In the genomic region with DNA sequence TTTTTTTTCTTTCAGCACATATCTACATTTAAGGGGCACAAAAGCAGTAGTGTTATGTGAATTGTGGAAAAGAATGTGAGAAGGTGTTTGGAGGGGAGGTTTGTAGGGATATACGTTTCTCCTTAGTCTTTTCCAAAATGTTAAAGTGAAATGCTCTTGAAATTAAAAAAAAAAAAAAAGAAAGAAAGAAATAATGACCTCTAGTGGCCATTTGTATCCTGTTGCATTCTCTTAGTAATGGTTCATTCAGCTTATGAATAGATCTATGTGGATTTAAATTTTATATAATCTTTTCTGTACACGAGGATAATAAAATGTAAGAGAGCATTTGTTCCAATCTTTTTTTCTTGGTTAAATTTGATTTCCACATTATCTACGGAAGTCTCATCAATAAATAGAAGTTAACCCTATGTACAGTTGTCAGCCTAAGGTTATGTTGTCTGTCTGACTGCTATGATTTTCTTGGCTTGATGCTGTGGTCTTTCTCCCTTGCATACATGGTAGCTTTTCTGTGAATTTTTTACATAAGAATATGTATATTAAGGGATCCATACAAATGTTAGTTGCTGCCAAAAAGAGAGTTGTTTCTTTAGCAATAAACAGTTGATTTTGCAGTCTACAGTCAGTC, we compare ENCODE assay signal across 8 cellular contexts. TPM values are rescaled to one million over a fixed set of nuclear protein-coding genes. Genes with fewer than 3 reads are reported as not detected.
DNase-seq lines count a peak whose midpoint lies in the region; ATAC-seq, FAIRE-seq and TF ChIP-seq lines count a peak whose summit lies in the region.

No MANE protein-coding gene starts in this region.

- H3K4me3 Mint-ChIP-seq in activated T-helper 17 cell treated with anti-CD3 and anti-CD28 coated beads, Interleukin-2, amount 50 U/mL, for 72 hours: peak overlapping the region; percentile 59

- DNase-seq in BJ (ENCODE audit: low read depth) (no peak), GDM1 (lab: John Stamatoyannopoulos, UW) (no peak)
- peak; percentile 8 for DNase-seq in Jurkat, Clone E6-1 (ENCODE audit: low read depth, low spot score)
- no peak for DNase-seq in activated effector memory CD4-positive, alpha-beta T cell treated with anti-CD3 and anti-CD28 coated beads, Interleukin-2, amount 50 U/mL, for 16 hours

- no peaks in the 10 kb centered on the region; the same call in 1 of the 2 replicates for H3K27me3 ChIP-seq in BJ (ENCODE audit: control insufficient read depth, insufficient read depth, low read length)

- peaks cover 8% of the 10 kb centered on the region for H3K4me1 Mint-ChIP-seq in activated T-helper 17 cell treated with anti-CD3 and anti-CD28 coated beads, Interleukin-2, amount 50 U/mL, for 72 hours

- no peaks in the 10 kb centered on the region for H3K36me3 Mint-ChIP-seq in activated T-helper 17 cell treated with anti-CD3 and anti-CD28 coated beads, Interleukin-2, amount 50 U/mL, for 72 hours (ENCODE audit: low read depth)

- H3K27me3 Mint-ChIP-seq in activated T-helper 17 cell treated with anti-CD3 and anti-CD28 coated beads, Interleukin-2, amount 50 U/mL, for 72 hours: peaks cover 23% of the 10 kb centered on the region

- CTCF ChIA-PET in BJ (lab: Yijun Ruan, JAX): interaction anchor here (0.6 to 3.3 kb wide), 13 partner anchors 9 to 1157 kb away, joined by 3 to 17 read pairs (median 3); no protein-coding TSS in a partner anchor

- POLR2A ChIA-PET in BJ (lab: Charles Lee): interaction anchor here (0.6 to 0.7 kb wide), 2 partner anchors 94 to 832 kb away, joined by 3 to 6 read pairs; no protein-coding TSS in a partner anchor

- peak; percentile 98 for FAIRE-seq in islet of Langerhans (lab: Jason Lieb, UNC)

- peak; percentile 58; the same call in 1 of the 2 replicates for TF ChIP-seq CTCF in BJ (IDR thresholded peaks at IDR 0.05; ENCODE audit: insufficient read depth, low read depth, low read length)

- no peaks in the 10 kb centered on the region for H3K36me3 ChIP-seq in BJ (ENCODE audit: control insufficient read depth, insufficient read depth, low read length)

- H3K9me3 Mint-ChIP-seq in activated T-helper 17 cell treated with anti-CD3 and anti-CD28 coated beads, Interleukin-2, amount 50 U/mL, for 72 hours: peaks cover 6% of the 10 kb centered on the region

- H3K27ac Mint-ChIP-seq in activated T-helper 17 cell treated with anti-CD3 and anti-CD28 coated beads, Interleukin-2, amount 50 U/mL, for 72 hours: no peak overlapping the region

- H3K4me3 ChIP-seq in BJ (ENCODE audit: low read depth, low read length): no peak overlapping the region
- no peak overlapping the region for H3K4me3 ChIP-seq in Jurkat, Clone E6-1 (ENCODE audit: low read length)

- ATAC-seq in activated T-helper 17 cell treated with anti-CD3 and anti-CD28 coated beads, Interleukin-2, amount 50 U/mL, for 72 hours (replicated peaks): no peak
- no peak for ATAC-seq in HG02759 (IDR thresholded peaks at IDR 0.05; ENCODE audit: unreplicated experiment)
- no peak for ATAC-seq in GM18498 (IDR thresholded peaks at IDR 0.05; ENCODE audit: unreplicated experiment)

RNA-seq across cellular contexts. Expression of a gene that starts 1.7 kb away (rescaled TPM):
- polyA plus RNA-seq in BJ (2011; rRNA removed): not detected in 2 replicates
- not detected in 2 replicates for polyA minus RNA-seq in BJ (2011; rRNA and poly(A)+ RNA removed)
- polyA plus RNA-seq in Jurkat, Clone E6-1 (2012; ENCODE audit: insufficient read depth, insufficient read length): not detected
- total RNA-seq in activated T-helper 17 cell treated with anti-CD3 and anti-CD28 coated beads, Interleukin-2, amount 50 U/mL, for 72 hours: not detected

RNA-seq across cellular contexts. Expression of a gene that starts 11.1 kb away (rescaled TPM):
- not detected in 2 replicates for polyA plus RNA-seq in BJ (2011; rRNA removed)
- polyA minus RNA-seq in BJ (2011; rRNA and poly(A)+ RNA removed): not detected in 2 replicates
- polyA plus RNA-seq in Jurkat, Clone E6-1 (2012; ENCODE audit: insufficient read depth, insufficient read length): not detected
- 1 to 10 TPM; 3.2 to 5.0 TPM for total RNA-seq in activated T-helper 17 cell treated with anti-CD3 and anti-CD28 coated beads, Interleukin-2, amount 50 U/mL, for 72 hours

RNA-seq across cellular contexts. Expression of a gene that starts 49.3 kb away (rescaled TPM):
- not detected in 2 replicates for polyA plus RNA-seq in BJ (2011; rRNA removed)
- polyA minus RNA-seq in BJ (2011; rRNA and poly(A)+ RNA removed): not detected in 2 replicates
- polyA plus RNA-seq in Jurkat, Clone E6-1 (2012; ENCODE audit: insufficient read depth, insufficient read length): not detected
- total RNA-seq in activated T-helper 17 cell treated with anti-CD3 and anti-CD28 coated beads, Interleukin-2, amount 50 U/mL, for 72 hours: 1 to 10 TPM in 1 of 2 donors, under 1 TPM in 1; 0.90 to 1.3 TPM

RNA-seq across cellular contexts. Expression of a gene that starts 56.9 kb away (rescaled TPM):
- not detected in 2 replicates for polyA plus RNA-seq in BJ (2011; rRNA removed)
- polyA minus RNA-seq in BJ (2011; rRNA and poly(A)+ RNA removed): not detected in 2 replicates
- not detected for polyA plus RNA-seq in Jurkat, Clone E6-1 (2012; ENCODE audit: insufficient read depth, insufficient read length)
- total RNA-seq in activated T-helper 17 cell treated with anti-CD3 and anti-CD28 coated beads, Interleukin-2, amount 50 U/mL, for 72 hours: not detected
